Comparison of ENCODE assay signal across 1 cellular context in the genomic region with DNA sequence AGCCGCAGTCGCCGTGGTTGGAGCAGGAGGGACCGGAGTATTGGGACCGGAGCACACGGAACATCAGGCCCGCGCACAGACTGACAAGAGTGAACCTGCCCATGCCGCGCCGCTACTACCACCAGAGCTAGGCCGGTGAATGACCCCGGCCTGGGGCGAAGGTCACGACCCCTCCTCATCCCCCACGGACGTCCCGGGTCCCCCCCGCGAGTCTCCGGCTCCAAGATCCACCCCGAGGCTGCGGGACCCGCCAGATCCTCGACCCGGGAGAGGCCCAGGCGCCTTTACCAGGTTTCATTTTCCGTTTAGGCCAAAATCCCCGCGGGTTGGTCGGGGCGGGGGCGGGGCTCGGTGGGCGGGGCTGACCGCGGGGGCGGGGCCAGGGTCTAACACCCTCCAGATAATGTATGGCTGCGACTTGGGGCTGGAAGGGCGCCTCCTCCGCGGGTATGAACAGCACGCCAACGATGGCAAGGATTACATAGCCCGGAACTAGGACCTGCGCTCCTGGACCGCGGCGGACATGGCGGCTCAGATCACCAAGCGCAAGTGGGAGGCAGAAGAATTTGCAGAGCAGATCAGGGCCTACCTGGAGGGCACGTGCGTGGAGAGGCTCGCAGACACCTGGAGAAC.
A peak's percentile ranks its signal among the peaks of the same experiment; 100 is the strongest.
TF ChIP-seq lines count a peak whose summit lies in the region.

No MANE protein-coding gene starts in this region.

TF ChIP-seq in WTC11, 78 proteins besides CTCF, POLR2A, EP300 and RAD21 (continued from another document):
- no peak for TF ChIP-seq E2F1 (CRISPR knock-in tag; IDR thresholded peaks at IDR 0.05)
- TF ChIP-seq PRDM15 (CRISPR knock-in tag; IDR thresholded peaks at IDR 0.05), result peak; percentile 66
- no peak for TF ChIP-seq MLX (CRISPR knock-in tag; IDR thresholded peaks at IDR 0.05)
- TF ChIP-seq, protein P1, sequence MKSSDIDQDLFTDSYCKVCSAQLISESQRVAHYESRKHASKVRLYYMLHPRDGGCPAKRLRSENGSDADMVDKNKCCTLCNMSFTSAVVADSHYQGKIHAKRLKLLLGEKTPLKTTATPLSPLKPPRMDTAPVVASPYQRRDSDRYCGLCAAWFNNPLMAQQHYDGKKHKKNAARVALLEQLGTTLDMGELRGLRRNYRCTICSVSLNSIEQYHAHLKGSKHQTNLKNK (CRISPR knock-in tag; IDR thresholded peaks at IDR 0.05), result no peak
- TF ChIP-seq TEAD4 (CRISPR knock-in tag; IDR thresholded peaks at IDR 0.05), result no peak
- no peak for TF ChIP-seq ZBTB21 (CRISPR knock-in tag; IDR thresholded peaks at IDR 0.05; ENCODE audit: borderline replicate concordance)
- TF ChIP-seq ZNF219 (CRISPR knock-in tag; IDR thresholded peaks at IDR 0.05; ENCODE audit: borderline replicate concordance), result no peak
- no peak for TF ChIP-seq ZNF138 (CRISPR knock-in tag; conservative IDR thresholded peaks at IDR 0.05)
- peak; percentile 36; the same call in 1 of the 2 replicates for TF ChIP-seq MAX (CRISPR knock-in tag; IDR thresholded peaks at IDR 0.05)
- TF ChIP-seq FOXK1 (CRISPR knock-in tag; IDR thresholded peaks at IDR 0.05), result 0 out of 2 replicates have a peak, but pooled peaks have one; percentile 18
